1 cellular context compared by ENCODE assay signal in the genomic region with DNA sequence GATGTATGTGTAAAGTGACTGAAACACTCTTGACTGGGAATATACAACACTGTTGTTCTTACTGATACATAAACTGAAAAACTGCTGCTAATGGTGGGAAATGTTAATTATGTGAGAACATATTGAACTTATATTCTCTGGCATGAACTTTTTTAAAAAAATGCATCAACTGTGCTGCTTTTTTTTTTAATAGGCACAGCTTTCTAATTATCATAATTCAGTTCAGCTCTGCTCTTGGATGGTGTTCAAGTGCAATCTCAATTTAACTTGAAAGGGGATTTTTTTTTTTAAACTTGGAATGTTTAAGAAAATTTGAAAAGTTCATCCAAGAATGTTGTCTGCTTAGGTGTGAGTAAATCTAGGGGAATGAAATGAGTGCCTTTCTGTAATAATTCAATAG.
TF ChIP-seq lines count a peak whose summit lies in the region.

No MANE protein-coding gene starts in this region.

TF ChIP-seq in HepG2, 621 proteins besides CTCF, POLR2A, EP300 and RAD21:
- TF ChIP-seq CERS6 (CRISPR knock-in tag; IDR thresholded peaks at IDR 0.05) (no peak), ZNF10 (CRISPR knock-in tag; IDR thresholded peaks at IDR 0.05; ENCODE audit: borderline replicate concordance, low read depth) (no peak), NCOR1 (IDR thresholded peaks at IDR 0.05; ENCODE audit: borderline replicate concordance, low read length) (no peak), KDM1A (CRISPR knock-in tag; IDR thresholded peaks at IDR 0.05) (no peak), ATF7 (IDR thresholded peaks at IDR 0.05) (no peak), ATF7 (CRISPR knock-in tag; IDR thresholded peaks at IDR 0.05) (no peak), ZNF569 (CRISPR knock-in tag; IDR thresholded peaks at IDR 0.05; ENCODE audit: borderline replicate concordance) (no peak), ZSCAN12 (CRISPR knock-in tag; IDR thresholded peaks at IDR 0.05) (no peak), ZNF407 (CRISPR knock-in tag; IDR thresholded peaks at IDR 0.05; ENCODE audit: not compliant biosample characterization) (no peak), SATB2 (CRISPR knock-in tag; IDR thresholded peaks at IDR 0.05) (no peak), ARNT2 (CRISPR knock-in tag; IDR thresholded peaks at IDR 0.05; ENCODE audit: low read depth) (no peak), ZBTB10 (CRISPR knock-in tag; IDR thresholded peaks at IDR 0.05; ENCODE audit: borderline replicate concordance) (no peak), ZNF329 (CRISPR knock-in tag; IDR thresholded peaks at IDR 0.05; ENCODE audit: low read depth) (no peak), SMYD3 (CRISPR knock-in tag; IDR thresholded peaks at IDR 0.05) (no peak), ETV6 (CRISPR knock-in tag; conservative IDR thresholded peaks at IDR 0.05) (no peak), CEBPG (CRISPR knock-in tag; IDR thresholded peaks at IDR 0.05) (no peak), NFKBIZ (CRISPR knock-in tag; IDR thresholded peaks at IDR 0.05) (no peak)
- TF ChIP-seq, protein P1, sequence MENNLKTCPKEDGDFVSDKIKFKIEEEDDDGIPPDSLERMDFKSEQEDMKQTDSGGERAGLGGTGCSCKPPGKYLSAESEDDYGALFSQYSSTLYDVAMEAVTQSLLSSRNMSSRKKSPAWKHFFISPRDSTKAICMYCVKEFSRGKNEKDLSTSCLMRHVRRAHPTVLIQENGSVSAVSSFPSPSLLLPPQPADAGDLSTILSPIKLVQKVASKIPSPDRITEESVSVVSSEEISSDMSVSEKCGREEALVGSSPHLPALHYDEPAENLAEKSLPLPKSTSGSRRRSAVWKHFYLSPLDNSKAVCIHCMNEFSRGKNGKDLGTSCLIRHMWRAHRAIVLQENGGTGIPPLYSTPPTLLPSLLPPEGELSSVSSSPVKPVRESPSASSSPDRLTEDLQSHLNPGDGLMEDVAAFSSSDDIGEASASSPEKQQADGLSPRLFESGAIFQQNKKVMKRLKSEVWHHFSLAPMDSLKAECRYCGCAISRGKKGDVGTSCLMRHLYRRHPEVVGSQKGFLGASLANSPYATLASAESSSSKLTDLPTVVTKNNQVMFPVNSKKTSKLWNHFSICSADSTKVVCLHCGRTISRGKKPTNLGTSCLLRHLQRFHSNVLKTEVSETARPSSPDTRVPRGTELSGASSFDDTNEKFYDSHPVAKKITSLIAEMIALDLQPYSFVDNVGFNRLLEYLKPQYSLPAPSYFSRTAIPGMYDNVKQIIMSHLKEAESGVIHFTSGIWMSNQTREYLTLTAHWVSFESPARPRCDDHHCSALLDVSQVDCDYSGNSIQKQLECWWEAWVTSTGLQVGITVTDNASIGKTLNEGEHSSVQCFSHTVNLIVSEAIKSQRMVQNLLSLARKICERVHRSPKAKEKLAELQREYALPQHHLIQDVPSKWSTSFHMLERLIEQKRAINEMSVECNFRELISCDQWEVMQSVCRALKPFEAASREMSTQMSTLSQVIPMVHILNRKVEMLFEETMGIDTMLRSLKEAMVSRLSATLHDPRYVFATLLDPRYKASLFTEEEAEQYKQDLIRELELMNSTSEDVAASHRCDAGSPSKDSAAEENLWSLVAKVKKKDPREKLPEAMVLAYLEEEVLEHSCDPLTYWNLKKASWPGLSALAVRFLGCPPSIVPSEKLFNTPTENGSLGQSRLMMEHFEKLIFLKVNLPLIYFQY (CRISPR knock-in tag; IDR thresholded peaks at IDR 0.05; ENCODE audit: borderline replicate concordance) = no peak
